ENCODE assay signal across 8 cellular contexts in genomic region chr11:62882811-62883496, GRCh38. TPM values are rescaled to one million over a fixed set of nuclear protein-coding genes. Genes with fewer than 3 reads are reported as not detected.
A peak's percentile ranks its signal among the peaks of the same experiment; 100 is the strongest.
DNase-seq lines count a peak whose midpoint lies in the region; ATAC-seq, FAIRE-seq and TF ChIP-seq lines count a peak whose summit lies in the region.

No MANE protein-coding gene starts in this region.

- H3K4me3 Mint-ChIP-seq in T-helper 1 cell treated with Interleukin-12 subunit alpha and Interleukin-12 subunit beta and Interleukin-4 antibody, amounts not matched to agents 30 μg/mL and 1 μg/mL, for 36 hours = peak overlapping the region; percentile 100
- H3K4me3 Mint-ChIP-seq in activated naive CD8-positive, alpha-beta T cell treated with anti-CD3 and anti-CD28 coated beads, Interleukin-2, amount 10 ng/mL, durations not matched to agents 7 days and 5 days = peak overlapping the region; percentile 100

- peaks cover 31 to 43% of the 10 kb centered on the region in 2 donors for H3K4me1 ChIP-seq in kidney (ENCODE audit: control insufficient read depth in 1 of 2, insufficient read depth in 1 of 2, low read depth in 1 of 2, low read length in 2 of 2)

- intact Hi-C loops in kidney (cut with DNase I) = no loop called here

- FAIRE-seq in kidney (lab: Jason Lieb, UNC) = no peak

- POLR2A ChIA-PET in activated naive CD8-positive, alpha-beta T cell treated with anti-CD3 and anti-CD28 coated beads, Interleukin-2, amount 10 ng/mL, durations not matched to agents 7 days and 5 days (lab: Charles Lee) = interaction anchor here (0.6 to 6.2 kb wide), 8 partner anchors 21 to 681 kb away, joined by 3 to 117 read pairs (median 16); partner anchors contain the start of genes PLAAT2, STX5, TEX54 and TMEM179B

- H3K27ac Mint-ChIP-seq in T-helper 1 cell treated with Interleukin-12 subunit alpha and Interleukin-12 subunit beta and Interleukin-4 antibody, amounts not matched to agents 30 μg/mL and 1 μg/mL, for 36 hours = peak overlapping the region; percentile 100
- H3K27ac Mint-ChIP-seq in activated naive CD8-positive, alpha-beta T cell treated with anti-CD3 and anti-CD28 coated beads, Interleukin-2, amount 10 ng/mL, durations not matched to agents 7 days and 5 days = peak overlapping the region; percentile 100

- no peak for DNase-seq in T-helper 1 cell
- DNase-seq in activated naive CD8-positive, alpha-beta T cell treated with anti-CD3 and anti-CD28 coated beads, Interleukin-2, amount 10 ng/mL, durations not matched to agents 7 days and 5 days = no peak
- DNase-seq in kidney = no peak
- no peak for DNase-seq in substantia nigra (lab: John Stamatoyannopoulos, UW)
- DNase-seq in HuH-7 (ENCODE audit: low spot score) = no peak
- no peak for DNase-seq in activated CD8-positive, alpha-beta memory T cell treated with anti-CD3 and anti-CD28 coated beads for 24 hours
- DNase-seq in GM13977 (ENCODE audit: low spot score) = no peak

- no peaks in the 10 kb centered on the region for H3K27me3 Mint-ChIP-seq in T-helper 1 cell treated with Interleukin-12 subunit alpha and Interleukin-12 subunit beta and Interleukin-4 antibody, amounts not matched to agents 30 μg/mL and 1 μg/mL, for 36 hours (ENCODE audit: low read depth)
- no peaks in the 10 kb centered on the region for H3K27me3 Mint-ChIP-seq in activated naive CD8-positive, alpha-beta T cell treated with anti-CD3 and anti-CD28 coated beads, Interleukin-2, amount 10 ng/mL, durations not matched to agents 7 days and 5 days

- H3K36me3 Mint-ChIP-seq in T-helper 1 cell treated with Interleukin-12 subunit alpha and Interleukin-12 subunit beta and Interleukin-4 antibody, amounts not matched to agents 30 μg/mL and 1 μg/mL, for 36 hours (ENCODE audit: low read depth) = peaks cover 50% of the 10 kb centered on the region
- H3K36me3 Mint-ChIP-seq in activated naive CD8-positive, alpha-beta T cell treated with anti-CD3 and anti-CD28 coated beads, Interleukin-2, amount 10 ng/mL, durations not matched to agents 7 days and 5 days = peaks cover 52% of the 10 kb centered on the region

- H3K4me1 Mint-ChIP-seq in T-helper 1 cell treated with Interleukin-12 subunit alpha and Interleukin-12 subunit beta and Interleukin-4 antibody, amounts not matched to agents 30 μg/mL and 1 μg/mL, for 36 hours (ENCODE audit: low read depth) = peaks cover 51% of the 10 kb centered on the region
- peaks cover 40% of the 10 kb centered on the region for H3K4me1 Mint-ChIP-seq in activated naive CD8-positive, alpha-beta T cell treated with anti-CD3 and anti-CD28 coated beads, Interleukin-2, amount 10 ng/mL, durations not matched to agents 7 days and 5 days

- H3K27ac ChIP-seq in kidney (ENCODE audit: low read depth in 2 of 2, low read length in 2 of 2) = peak overlapping the region; percentile 97 to 100
- H3K27ac ChIP-seq in substantia nigra (ENCODE audit: low read depth, low read length, poor library complexity, severe bottlenecking) = peak overlapping the region; percentile 55

- peak overlapping the region; percentile 57 to 100 for H3K9ac ChIP-seq in kidney (ENCODE audit: low read length in 2 of 2)

- H3K9me3 ChIP-seq in kidney (ENCODE audit: control insufficient read depth in 1 of 2, low read length in 2 of 2) = no peaks in the 10 kb centered on the region

- H3K4me3 ChIP-seq in kidney (ENCODE audit: low read length in 2 of 2) = peak overlapping the region; percentile 89 to 100

- peaks cover 38 to 56% of the 10 kb centered on the region in 2 donors for H3K36me3 ChIP-seq in kidney (ENCODE audit: control insufficient read depth in 1 of 2, insufficient read depth in 2 of 2, low read length in 2 of 2)

- no peak for ATAC-seq in activated naive CD8-positive, alpha-beta T cell treated with anti-CD3 and anti-CD28 coated beads, Interleukin-2, amount 10 ng/mL, durations not matched to agents 7 days and 5 days (ENCODE audit: low read depth)

- in situ Hi-C loops in GM13977 (cut with MboI; ENCODE audit: low pct_unique_long_range_greater_than_20kb, low sequenced_read_pairs, unreplicated experiment) = no loop called here

- TF ChIP-seq CTCF in kidney (IDR thresholded peaks at IDR 0.05; ENCODE audit: borderline replicate concordance, extremely low read depth, insufficient read depth) (no peak), GM13977 (IDR thresholded peaks at IDR 0.05; ENCODE audit: extremely low read depth, insufficient read depth, missing control alignments) (no peak)

- no peaks in the 10 kb centered on the region for H3K9me3 Mint-ChIP-seq in T-helper 1 cell treated with Interleukin-12 subunit alpha and Interleukin-12 subunit beta and Interleukin-4 antibody, amounts not matched to agents 30 μg/mL and 1 μg/mL, for 36 hours
- no peaks in the 10 kb centered on the region for H3K9me3 Mint-ChIP-seq in activated naive CD8-positive, alpha-beta T cell treated with anti-CD3 and anti-CD28 coated beads, Interleukin-2, amount 10 ng/mL, durations not matched to agents 7 days and 5 days

RNA-seq across cellular contexts. Expression of gene SLC3A2, which starts 2.3 kb away (rescaled TPM):
- 100 to 1,000 TPM; 222 to 228 TPM for total RNA-seq in activated naive CD8-positive, alpha-beta T cell treated with anti-CD3 and anti-CD28 coated beads, Interleukin-2, amount 10 ng/mL, durations not matched to agents 7 days and 5 days
- total RNA-seq in kidney = 203 TPM
- 299 TPM for polyA plus RNA-seq in kidney (ENCODE audit: insufficient read depth, low read depth, low replicate concordance)

RNA-seq across cellular contexts. Expression of gene CHRM1, which starts 38.2 kb away (rescaled TPM):
- not detected for total RNA-seq in activated naive CD8-positive, alpha-beta T cell treated with anti-CD3 and anti-CD28 coated beads, Interleukin-2, amount 10 ng/mL, durations not matched to agents 7 days and 5 days
- total RNA-seq in kidney = 0.44 TPM
- 0.22 TPM for polyA plus RNA-seq in kidney (ENCODE audit: insufficient read depth, low read depth, low replicate concordance)

RNA-seq across cellular contexts. Expression of gene WDR74, which starts 43.6 kb away (rescaled TPM):
- 10 to 100 TPM; 75.2 to 78.0 TPM for total RNA-seq in activated naive CD8-positive, alpha-beta T cell treated with anti-CD3 and anti-CD28 coated beads, Interleukin-2, amount 10 ng/mL, durations not matched to agents 7 days and 5 days
- total RNA-seq in kidney = 48.9 TPM
- 38.5 TPM for polyA plus RNA-seq in kidney (ENCODE audit: insufficient read depth, low read depth, low replicate concordance)

RNA-seq across cellular contexts. Expression of gene TEX54, which starts 50.3 kb away (rescaled TPM):
- not detected for total RNA-seq in activated naive CD8-positive, alpha-beta T cell treated with anti-CD3 and anti-CD28 coated beads, Interleukin-2, amount 10 ng/mL, durations not matched to agents 7 days and 5 days
- not detected for total RNA-seq in kidney
- polyA plus RNA-seq in kidney (ENCODE audit: insufficient read depth, low read depth, low replicate concordance) = not detected

RNA-seq across cellular contexts. Expression of gene STX5, which starts 51.1 kb away (rescaled TPM):
- total RNA-seq in activated naive CD8-positive, alpha-beta T cell treated with anti-CD3 and anti-CD28 coated beads, Interleukin-2, amount 10 ng/mL, durations not matched to agents 7 days and 5 days = 10 to 100 TPM; 43.4 to 44.3 TPM
- total RNA-seq in kidney = 39.6 TPM
- polyA plus RNA-seq in kidney (ENCODE audit: insufficient read depth, low read depth, low replicate concordance) = 44.6 TPM
